In the genomic region with DNA sequence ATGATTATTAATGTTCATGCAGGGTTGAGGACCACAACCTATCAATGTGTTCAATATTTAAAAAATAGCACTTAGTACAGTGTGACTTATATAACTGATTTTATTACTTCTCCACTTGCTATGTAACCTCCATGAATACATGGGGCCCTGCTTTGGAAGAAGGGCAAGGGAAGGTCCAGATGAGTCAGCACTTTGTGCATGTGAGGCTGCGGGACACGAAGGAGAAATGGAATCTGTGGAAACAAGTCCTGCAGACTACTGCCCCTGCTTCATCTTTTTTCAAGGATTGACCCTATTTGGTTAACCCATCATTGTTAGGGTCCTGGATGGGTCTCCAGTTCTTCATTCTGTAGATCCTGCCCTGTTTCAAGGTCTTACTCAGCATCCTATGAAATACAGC, we compare ENCODE assay signal across 1 cellular context.
TF ChIP-seq lines count a peak whose summit lies in the region.

No MANE protein-coding gene starts in this region.

TF ChIP-seq in HEK293, 187 proteins besides CTCF, POLR2A, EP300 and RAD21 (continued from another document):
- TF ChIP-seq, protein P1, sequence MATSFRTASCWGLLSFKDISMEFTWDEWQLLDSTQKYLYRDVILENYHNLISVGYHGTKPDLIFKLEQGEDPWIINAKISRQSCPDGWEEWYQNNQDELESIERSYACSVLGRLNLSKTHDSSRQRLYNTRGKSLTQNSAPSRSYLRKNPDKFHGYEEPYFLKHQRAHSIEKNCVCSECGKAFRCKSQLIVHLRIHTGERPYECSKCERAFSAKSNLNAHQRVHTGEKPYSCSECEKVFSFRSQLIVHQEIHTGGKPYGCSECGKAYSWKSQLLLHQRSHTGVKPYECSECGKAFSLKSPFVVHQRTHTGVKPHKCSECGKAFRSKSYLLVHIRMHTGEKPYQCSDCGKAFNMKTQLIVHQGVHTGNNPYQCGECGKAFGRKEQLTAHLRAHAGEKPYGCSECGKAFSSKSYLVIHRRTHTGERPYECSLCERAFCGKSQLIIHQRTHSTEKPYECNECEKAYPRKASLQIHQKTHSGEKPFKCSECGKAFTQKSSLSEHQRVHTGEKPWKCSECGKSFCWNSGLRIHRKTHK (tag by site-specific recombination; IDR thresholded peaks at IDR 0.05): no peak
- TF ChIP-seq ZNF423 (tag by site-specific recombination; IDR thresholded peaks at IDR 0.05) (no peak), ZNF555 (tag by site-specific recombination; conservative IDR thresholded peaks at IDR 0.05) (no peak), ZNF777 (tag by site-specific recombination; IDR thresholded peaks at IDR 0.05; ENCODE audit: borderline replicate concordance) (no peak), YY1 (tag by site-specific recombination; IDR thresholded peaks at IDR 0.05) (no peak), ZNF335 (tag by site-specific recombination; conservative IDR thresholded peaks at IDR 0.05) (peak; percentile 8; the same call in 1 of the 2 replicates), SCRT1 (tag by site-specific recombination; IDR thresholded peaks at IDR 0.05; ENCODE audit: borderline replicate concordance) (no peak), ZNF626 (tag by site-specific recombination; IDR thresholded peaks at IDR 0.05) (no peak), GLI4 (tag by site-specific recombination; IDR thresholded peaks at IDR 0.05) (no peak), ZNF837 (tag by site-specific recombination; IDR thresholded peaks at IDR 0.05) (no peak), HOXC10 (CRISPR knock-in tag; IDR thresholded peaks at IDR 0.05) (no peak), KLF16 (tag by site-specific recombination; IDR thresholded peaks at IDR 0.05) (no peak), ZNF571 (tag by site-specific recombination; IDR thresholded peaks at IDR 0.05) (no peak), TCF7L2 (IDR thresholded peaks at IDR 0.05; ENCODE audit: borderline replicate concordance, low read depth, low read length) (no peak), ZSCAN30 (tag by site-specific recombination; IDR thresholded peaks at IDR 0.05) (peak; percentile 62; the same call in 1 of the 2 replicates), ZNF645 (tag by site-specific recombination; IDR thresholded peaks at IDR 0.05) (no peak), ZNF10 (tag by site-specific recombination; IDR thresholded peaks at IDR 0.05) (no peak)
